8 cellular contexts compared by ENCODE assay signal in the genomic region with DNA sequence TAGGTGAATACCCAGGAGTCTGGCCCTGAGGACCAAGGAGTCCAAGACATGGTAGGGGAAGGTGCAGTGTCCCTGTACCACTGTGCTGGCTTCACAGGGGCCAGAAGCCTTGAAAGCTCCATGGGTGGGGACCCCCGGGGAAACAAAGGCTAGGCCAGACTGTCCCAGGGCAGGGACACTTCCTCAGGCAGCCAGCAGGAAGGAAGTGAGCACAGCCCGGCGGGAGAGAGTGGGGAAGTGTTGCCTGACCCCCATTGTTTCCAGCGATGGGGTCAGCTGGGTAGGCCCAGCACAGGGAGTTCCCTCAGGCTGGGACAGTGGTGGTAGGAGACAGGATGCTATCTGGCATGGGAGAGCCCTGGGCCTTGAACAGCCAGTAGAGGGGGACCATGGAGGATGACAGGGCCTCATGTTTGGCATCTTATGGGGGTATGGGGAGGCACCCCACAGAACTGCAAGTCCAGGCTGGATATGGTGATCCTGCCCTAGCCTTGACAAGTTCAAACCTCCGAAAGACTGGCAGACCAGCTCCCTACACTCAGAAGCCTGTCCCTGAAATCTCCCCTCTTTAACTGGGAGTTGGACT. TPM values are rescaled to one million over a fixed set of nuclear protein-coding genes. Genes with fewer than 3 reads are reported as not detected.
DNase-seq lines count a peak whose midpoint lies in the region; ATAC-seq and TF ChIP-seq lines count a peak whose summit lies in the region.

No MANE protein-coding gene starts in this region.

- DNase-seq in CD8-positive, alpha-beta T cell, result no peak
- DNase-seq in right cardiac atrium (peak; percentile 80 to 87 (median 85)), sigmoid colon (no peak), NCI-H748 (lab: John Stamatoyannopoulos, UW; ENCODE audit: unreplicated experiment) (no peak), WERI-Rb-1 (no peak), retina (no peak)
- no peak for DNase-seq in activated CD8-positive, alpha-beta memory T cell treated with anti-CD3 and anti-CD28 coated beads for 24 hours

- ATAC-seq in CD8-positive, alpha-beta T cell, result no peak
- no peak for ATAC-seq in activated T-helper 17 cell treated with anti-CD3 and anti-CD28 coated beads, Interleukin-2, amount 50 U/mL, for 72 hours (replicated peaks)
- ATAC-seq in right cardiac atrium, result peak; percentile 23 to 65

- H3K27ac Mint-ChIP-seq in CD8-positive, alpha-beta T cell, result peak overlapping the region; percentile 18
- peak overlapping the region; percentile 25 for H3K27ac Mint-ChIP-seq in activated T-helper 17 cell treated with anti-CD3 and anti-CD28 coated beads, Interleukin-2, amount 50 U/mL, for 72 hours

- 45% methylated on average over 5 of the region's 5 CpGs for WGBS in right cardiac atrium
- whole genome bisulfite sequencing in sigmoid colon, 2 donors, result 63 to 73% methylated on average over 5 of the region's 5 CpGs

- intact Hi-C loops in CD8-positive, alpha-beta T cell (cut with DNase I, micrococcal nuclease), result loop anchor here (1.0 to 2.0 kb wide), 3 partner anchors 49 to 129 kb away; no protein-coding TSS in a partner anchor
- intact Hi-C loops in right cardiac atrium (cut with DNase I) (loop anchor here in 1 of 4 donors (5.0 kb wide), 1 partner anchor 96 kb away; no protein-coding TSS in a partner anchor), sigmoid colon (cut with DNase I) (loop anchor here (5.0 to 10.0 kb wide), 2 partner anchors 131 to 1061 kb away; a partner anchor contains a TSS)

- H3K4me1 Mint-ChIP-seq in CD8-positive, alpha-beta T cell (ENCODE audit: low read depth), result peaks cover 42% of the 10 kb centered on the region
- peaks cover 11% of the 10 kb centered on the region for H3K4me1 Mint-ChIP-seq in activated T-helper 17 cell treated with anti-CD3 and anti-CD28 coated beads, Interleukin-2, amount 50 U/mL, for 72 hours

- H3K9me3 ChIP-seq in CD8-positive, alpha-beta T cell (ENCODE audit: low read length), result no peaks in the 10 kb centered on the region
- no peaks in the 10 kb centered on the region for H3K9me3 ChIP-seq in right cardiac atrium (ENCODE audit: control insufficient read depth, low read length)
- H3K9me3 ChIP-seq in sigmoid colon, result no peaks in the 10 kb centered on the region
- H3K9me3 ChIP-seq in WERI-Rb-1 (ENCODE audit: severe bottlenecking), result no peaks in the 10 kb centered on the region

- H3K27me3 Mint-ChIP-seq in CD8-positive, alpha-beta T cell (ENCODE audit: low read depth), result no peaks in the 10 kb centered on the region
- H3K27me3 Mint-ChIP-seq in activated T-helper 17 cell treated with anti-CD3 and anti-CD28 coated beads, Interleukin-2, amount 50 U/mL, for 72 hours, result no peaks in the 10 kb centered on the region

- peaks cover 3% of the 10 kb centered on the region for H3K36me3 ChIP-seq in CD8-positive, alpha-beta T cell (ENCODE audit: insufficient read depth, low read length)
- H3K36me3 ChIP-seq in sigmoid colon (peaks cover 0 to 31% (median 4%) of the 10 kb centered on the region in 4 donors), WERI-Rb-1 (peaks cover 41% of the 10 kb centered on the region)

- H3K4me3 ChIP-seq in CD8-positive, alpha-beta T cell (ENCODE audit: low read depth, low read length), result no peak overlapping the region
- H3K4me3 ChIP-seq in right cardiac atrium (ENCODE audit: low read length) (no peak overlapping the region), sigmoid colon (no peak overlapping the region), WERI-Rb-1 (ENCODE audit: low read depth, low read length) (no peak overlapping the region)

- no peak for TF ChIP-seq EP300 in sigmoid colon (IDR thresholded peaks at IDR 0.05)

- H3K4me1 ChIP-seq in CD8-positive, alpha-beta T cell (ENCODE audit: insufficient read depth, low read length), result peaks cover 36% of the 10 kb centered on the region
- H3K4me1 ChIP-seq in right cardiac atrium (ENCODE audit: control insufficient read depth, insufficient read depth, low read length) (peaks cover 11% of the 10 kb centered on the region), sigmoid colon (peaks cover 0 to 68% (median 56%) of the 10 kb centered on the region in 4 donors)

- H3K4me3 Mint-ChIP-seq in CD8-positive, alpha-beta T cell, result no peak overlapping the region
- no peak overlapping the region for H3K4me3 Mint-ChIP-seq in activated T-helper 17 cell treated with anti-CD3 and anti-CD28 coated beads, Interleukin-2, amount 50 U/mL, for 72 hours

- CTCF ChIA-PET in CD8-positive, alpha-beta T cell (lab: Charles Lee), result interaction anchor here (0.7 to 6.5 kb wide), 18 partner anchors 9 to 194 kb away, joined by 3 to 31 read pairs (median 4); a partner anchor contains a TSS

- H3K27me3 ChIP-seq in CD8-positive, alpha-beta T cell (ENCODE audit: insufficient read depth, low read length), result no peaks in the 10 kb centered on the region
- H3K27me3 ChIP-seq in right cardiac atrium (ENCODE audit: control insufficient read depth, insufficient read depth) (no peaks in the 10 kb centered on the region), sigmoid colon (no peaks in the 10 kb centered on the region), WERI-Rb-1 (ENCODE audit: insufficient read depth, low read depth, severe bottlenecking) (no peaks in the 10 kb centered on the region)

- no peak overlapping the region for H3K27ac ChIP-seq in CD8-positive, alpha-beta T cell (ENCODE audit: low read depth, low read length)
- peak overlapping the region; percentile 96 for H3K27ac ChIP-seq in right cardiac atrium (ENCODE audit: low read length)
- peak overlapping the region; percentile 88 to 92 (median 92) for H3K27ac ChIP-seq in sigmoid colon
- H3K27ac ChIP-seq in WERI-Rb-1, result no peak overlapping the region

- H3K9me3 Mint-ChIP-seq in CD8-positive, alpha-beta T cell, result no peaks in the 10 kb centered on the region
- H3K9me3 Mint-ChIP-seq in activated T-helper 17 cell treated with anti-CD3 and anti-CD28 coated beads, Interleukin-2, amount 50 U/mL, for 72 hours, result no peaks in the 10 kb centered on the region

- POLR2A ChIA-PET in CD8-positive, alpha-beta T cell (lab: Charles Lee), result interaction anchor here (0.9 to 4.2 kb wide), 4 partner anchors 13 to 27 kb away, joined by 3 to 28 read pairs (median 4); a partner anchor contains a TSS

- no peak for TF ChIP-seq CTCF in CD8-positive, alpha-beta T cell (IDR thresholded peaks at IDR 0.05)
- TF ChIP-seq CTCF in sigmoid colon (IDR thresholded peaks at IDR 0.05) (no peak), WERI-Rb-1 (IDR thresholded peaks at IDR 0.05; ENCODE audit: low read depth, low read length) (no peak)

- TF ChIP-seq POLR2A in sigmoid colon (IDR thresholded peaks at IDR 0.05), result no peak

- H3K36me3 Mint-ChIP-seq in CD8-positive, alpha-beta T cell, result peaks cover 23% of the 10 kb centered on the region
- peaks cover 19% of the 10 kb centered on the region for H3K36me3 Mint-ChIP-seq in activated T-helper 17 cell treated with anti-CD3 and anti-CD28 coated beads, Interleukin-2, amount 50 U/mL, for 72 hours (ENCODE audit: low read depth)

RNA-seq across cellular contexts. Expression of a gene that starts 1.2 kb away (rescaled TPM):
- under 1 TPM; 0.61 to 0.79 TPM for total RNA-seq in CD8-positive, alpha-beta T cell
- total RNA-seq in activated T-helper 17 cell treated with anti-CD3 and anti-CD28 coated beads, Interleukin-2, amount 50 U/mL, for 72 hours, result 1 to 10 TPM; 5.1 to 8.5 TPM
- total RNA-seq in right cardiac atrium, result 100 to 1,000 TPM in 1 of 4 donors, 10 to 100 TPM in 3; 40.9 to 114 (median 46.5) TPM
- polyA plus RNA-seq in right cardiac atrium, result 57.7 TPM
- 10 to 100 TPM; 41.6 to 62.6 (median 49.4) TPM for total RNA-seq in sigmoid colon
- polyA plus RNA-seq in sigmoid colon, result 10 to 100 TPM in 2 of 3 donors, 1 to 10 TPM in 1; 8.6 to 45.8 (median 13.8) TPM

RNA-seq across cellular contexts. Expression of a gene that starts 4.3 kb away (rescaled TPM):
- total RNA-seq in CD8-positive, alpha-beta T cell, result 10 to 100 TPM; 23.6 to 23.7 TPM
- total RNA-seq in activated T-helper 17 cell treated with anti-CD3 and anti-CD28 coated beads, Interleukin-2, amount 50 U/mL, for 72 hours, result 10 to 100 TPM; 13.9 to 19.3 TPM
- total RNA-seq in right cardiac atrium, result 10 to 100 TPM; 28.9 to 33.0 (median 30.0) TPM
- 34.9 TPM for polyA plus RNA-seq in right cardiac atrium
- total RNA-seq in sigmoid colon, result 10 to 100 TPM; 23.2 to 54.7 (median 38.0) TPM
- 10 to 100 TPM; 28.7 to 37.1 (median 33.0) TPM for polyA plus RNA-seq in sigmoid colon

RNA-seq across cellular contexts. Expression of a gene that starts 16.9 kb away (rescaled TPM):
- 10 to 100 TPM; 88.7 to 89.3 TPM for total RNA-seq in CD8-positive, alpha-beta T cell
- total RNA-seq in activated T-helper 17 cell treated with anti-CD3 and anti-CD28 coated beads, Interleukin-2, amount 50 U/mL, for 72 hours, result 100 to 1,000 TPM in 1 of 2 donors, 10 to 100 TPM in 1; 85.8 to 139 TPM
- 10 to 100 TPM; 15.6 to 19.1 (median 15.8) TPM for total RNA-seq in right cardiac atrium
- 20.4 TPM for polyA plus RNA-seq in right cardiac atrium
- 10 to 100 TPM; 27.4 to 29.8 (median 28.5) TPM for total RNA-seq in sigmoid colon
- polyA plus RNA-seq in sigmoid colon, result 10 to 100 TPM; 16.4 to 41.7 (median 21.0) TPM

RNA-seq across cellular contexts. Expression of a gene that starts 20.3 kb away (rescaled TPM):
- under 1 TPM in 1 of 2 experiments, not detected in 1; 0.30 TPM for total RNA-seq in CD8-positive, alpha-beta T cell
- total RNA-seq in activated T-helper 17 cell treated with anti-CD3 and anti-CD28 coated beads, Interleukin-2, amount 50 U/mL, for 72 hours, result under 1 TPM in 1 of 2 donors, not detected in 1; 0.29 TPM
- total RNA-seq in right cardiac atrium (10 to 100 TPM; 17.8 to 33.7 (median 26.8) TPM), sigmoid colon (1 to 10 TPM; 3.5 to 7.2 (median 4.2) TPM)
- polyA plus RNA-seq in right cardiac atrium (25.4 TPM), sigmoid colon (10 to 100 TPM in 1 of 3 donors, 1 to 10 TPM in 2; 2.4 to 15.1 (median 9.5) TPM)

RNA-seq across cellular contexts. Expression of a gene that starts 21.8 kb away (rescaled TPM):
- total RNA-seq in CD8-positive, alpha-beta T cell, result 1 to 10 TPM; 1.2 to 1.6 TPM
- 10 to 100 TPM in 1 of 2 donors, 1 to 10 TPM in 1; 3.9 to 10.9 TPM for total RNA-seq in activated T-helper 17 cell treated with anti-CD3 and anti-CD28 coated beads, Interleukin-2, amount 50 U/mL, for 72 hours
- total RNA-seq in right cardiac atrium, result under 1 TPM; 0.20 to 0.40 (median 0.29) TPM
- polyA plus RNA-seq in right cardiac atrium, result 0.25 TPM
- 1 to 10 TPM in 1 of 4 donors, not detected in 3; 1.2 TPM for total RNA-seq in sigmoid colon
- polyA plus RNA-seq in sigmoid colon, result under 1 TPM in 1 of 3 donors, not detected in 2; 0.77 TPM

Comparison
In these comparisons a context has a peak if more than half of its experiments do, and no peak if none do; other contexts are left out.
1. ATAC-seq: peak in right cardiac atrium (2 of 2); none in CD8-positive, alpha-beta T cell (single experiment) and activated T-helper 17 cell treated with anti-CD3 and anti-CD28 coated beads, Interleukin-2, amount 50 U/mL, for 72 hours (single experiment).
2. DNase-seq: peak in right cardiac atrium (3 of 3); none in CD8-positive, alpha-beta T cell (0 of 7), sigmoid colon (single experiment), NCI-H748 (single experiment), WERI-Rb-1 (single experiment), activated CD8-positive, alpha-beta memory T cell treated with anti-CD3 and anti-CD28 coated beads for 24 hours (single experiment) and retina (single experiment).
3. H3K27ac ChIP-seq: peak in right cardiac atrium (single experiment) and sigmoid colon (4 of 4); none in CD8-positive, alpha-beta T cell (single experiment) and WERI-Rb-1 (single experiment).
4. RNA of a gene that starts 1.2 kb away (total RNA-seq): 41.6 to 62.6 TPM in sigmoid colon and 40.9 to 114 TPM in right cardiac atrium; 5.1 to 8.5 TPM in activated T-helper 17 cell treated with anti-CD3 and anti-CD28 coated beads, Interleukin-2, amount 50 U/mL, for 72 hours and 0.61 to 0.79 TPM in CD8-positive, alpha-beta T cell; every median in the first group is over 4 times any median in the second.